Comparison of ENCODE assay signal across 41 cellular contexts in genomic region chr16:88613293-88613692, GRCh38. TPM values are rescaled to one million over a fixed set of nuclear protein-coding genes. Genes with fewer than 3 reads are reported as not detected.
DNase-seq lines count a peak whose midpoint lies in the region; ATAC-seq, FAIRE-seq and TF ChIP-seq lines count a peak whose summit lies in the region.
"Had no signal": no experiment of that assay in that cellular context is flagged by ENCODE, and none has a peak within 500 bp of the region (broad histone marks: within the 10 kb centered on the region; RNA-seq: fewer than 3 reads in every experiment).

No MANE protein-coding gene starts in this region.

- H3K27me3 ChIP-seq in osteoblast (ENCODE audit: insufficient read depth, low read length): no peaks in the 10 kb centered on the region
- H3K27me3 ChIP-seq: BE2C, brain microvascular endothelial cell, esophagus muscularis mucosa, heart left ventricle, ovary, SJSA1, suprapubic skin, upper lobe of left lung had no signal

- no peak overlapping the region for H3K4me3 ChIP-seq in HEK293 (ENCODE audit: low read depth, low read length)
- no peak overlapping the region for H3K4me3 ChIP-seq in osteoblast (ENCODE audit: insufficient read depth, low read length)
- H3K4me3 ChIP-seq: esophagus muscularis mucosa, heart left ventricle, ovary, SJSA1, skin epidermis, suprapubic skin, upper lobe of left lung had no signal

- H3K79me2 ChIP-seq in osteoblast (ENCODE audit: insufficient read depth, low read length): peaks cover 36% of the 10 kb centered on the region

- POLR2A ChIA-PET in HEK293 (lab: Yijun Ruan, JAX): no interaction called here

- no peaks in the 10 kb centered on the region for H3K9me3 ChIP-seq in HEK293 (ENCODE audit: control insufficient read depth, insufficient read depth, low read depth, low read length)
- H3K9me3 ChIP-seq in osteoblast (ENCODE audit: low read depth, low read length): no peaks in the 10 kb centered on the region
- H3K9me3 ChIP-seq: BE2C, Caco-2, esophagus muscularis mucosa, heart left ventricle, ovary, SJSA1, suprapubic skin, upper lobe of left lung had no signal

- H4K20me1 ChIP-seq in osteoblast (ENCODE audit: insufficient read depth, low read length): peaks cover 27% of the 10 kb centered on the region

- ATAC-seq in activated naive CD8-positive, alpha-beta T cell treated with anti-CD3 and anti-CD28 coated beads, Interleukin-2, amount 50 U/mL, for 24 hours: no peak
- no peak for ATAC-seq in HG02642 (IDR thresholded peaks at IDR 0.05; ENCODE audit: poor library complexity, unreplicated experiment)
- ATAC-seq: activated T-cell treated with anti-CD3 and anti-CD28 coated beads, Interleukin-2, amount 50 U/mL, for 4 hours; heart left ventricle; left ventricle myocardium superior; naive thymus-derived CD4-positive, alpha-beta T cell had no signal

- no peaks in the 10 kb centered on the region for H3K9me3 Mint-ChIP-seq in activated naive CD8-positive, alpha-beta T cell treated with anti-CD3 and anti-CD28 coated beads, Interleukin-2, amount 50 U/mL, for 24 hours
- no peaks in the 10 kb centered on the region for H3K9me3 Mint-ChIP-seq in activated naive CD8-positive, alpha-beta T cell treated with anti-CD3 and anti-CD28 coated beads for 36 hours
- H3K9me3 Mint-ChIP-seq in brain: no peaks in the 10 kb centered on the region
- H3K9me3 Mint-ChIP-seq: activated T-cell treated with anti-CD3 and anti-CD28 coated beads, Interleukin-2, amount 50 U/mL, for 4 hours; naive thymus-derived CD4-positive, alpha-beta T cell had no signal

- H3K4me1 ChIP-seq in HEK293 (ENCODE audit: control insufficient read depth, insufficient read depth, low read length) (no peaks in the 10 kb centered on the region), osteoblast (ENCODE audit: insufficient read depth, low read length) (no peaks in the 10 kb centered on the region)

- H3K36me3 Mint-ChIP-seq in activated naive CD8-positive, alpha-beta T cell treated with anti-CD3 and anti-CD28 coated beads, Interleukin-2, amount 50 U/mL, for 24 hours (ENCODE audit: low read depth): peaks cover 22% of the 10 kb centered on the region
- H3K36me3 Mint-ChIP-seq in activated naive CD8-positive, alpha-beta T cell treated with anti-CD3 and anti-CD28 coated beads for 36 hours: peaks cover 16% of the 10 kb centered on the region
- peaks cover 53% of the 10 kb centered on the region for H3K36me3 Mint-ChIP-seq in brain

- H3K4me2 ChIP-seq in osteoblast (ENCODE audit: insufficient read depth, low read length): no peak overlapping the region

- peak overlapping the region; percentile 3 for H3K27ac Mint-ChIP-seq in activated naive CD8-positive, alpha-beta T cell treated with anti-CD3 and anti-CD28 coated beads, Interleukin-2, amount 50 U/mL, for 24 hours
- no peak overlapping the region for H3K27ac Mint-ChIP-seq in activated naive CD8-positive, alpha-beta T cell treated with anti-CD3 and anti-CD28 coated beads for 36 hours
- peak overlapping the region in 3 of 5 experiments; percentile 8 to 22 (median 20) for H3K27ac Mint-ChIP-seq in brain

- no peak overlapping the region for H3K4me3 Mint-ChIP-seq in activated naive CD8-positive, alpha-beta T cell treated with anti-CD3 and anti-CD28 coated beads, Interleukin-2, amount 50 U/mL, for 24 hours
- H3K4me3 Mint-ChIP-seq in activated naive CD8-positive, alpha-beta T cell treated with anti-CD3 and anti-CD28 coated beads for 36 hours: no peak overlapping the region
- no peak overlapping the region for H3K4me3 Mint-ChIP-seq in brain
- H3K4me3 Mint-ChIP-seq: activated T-cell treated with anti-CD3 and anti-CD28 coated beads, Interleukin-2, amount 50 U/mL, for 4 hours; naive thymus-derived CD4-positive, alpha-beta T cell had no signal

- no peaks in the 10 kb centered on the region for H3K27me3 Mint-ChIP-seq in activated naive CD8-positive, alpha-beta T cell treated with anti-CD3 and anti-CD28 coated beads, Interleukin-2, amount 50 U/mL, for 24 hours
- H3K27me3 Mint-ChIP-seq in activated naive CD8-positive, alpha-beta T cell treated with anti-CD3 and anti-CD28 coated beads for 36 hours: no peaks in the 10 kb centered on the region
- peaks cover 4% of the 10 kb centered on the region for H3K27me3 Mint-ChIP-seq in brain
- H3K27me3 Mint-ChIP-seq: naive thymus-derived CD4-positive, alpha-beta T cell had no signal

- H3K27ac ChIP-seq in HEK293 (ENCODE audit: extremely low read depth, low read depth, low read length) (no peak overlapping the region), osteoblast (ENCODE audit: low read depth, low read length) (no peak overlapping the region)
- H3K27ac ChIP-seq: brain microvascular endothelial cell, esophagus muscularis mucosa, heart left ventricle, skin epidermis, suprapubic skin, upper lobe of left lung, WERI-Rb-1 had no signal

- FAIRE-seq in RCC 7860 (lab: Jason Lieb, UNC): no peak
- FAIRE-seq: G401.6, HTR-8/SVneo, kidney had no signal

- no peak for TF ChIP-seq CTCF in HEK293 (tag by site-specific recombination; IDR thresholded peaks at IDR 0.05)
- TF ChIP-seq CTCF in brain (conservative IDR thresholded peaks at IDR 0.05): no peak
- no peak for TF ChIP-seq CTCF in osteoblast (IDR thresholded peaks at IDR 0.05; ENCODE audit: extremely low read depth, low read depth, low read length)

- H3K36me3 ChIP-seq in HEK293 (ENCODE audit: control insufficient read depth in 2 of 2, insufficient read depth in 1 of 2, low read length in 2 of 2) (peaks cover 13 to 72% of the 10 kb centered on the region in 2 experiments; a peak in 2 of 3 replicates), osteoblast (ENCODE audit: insufficient read depth, low read length) (peaks cover 13% of the 10 kb centered on the region)
- H3K36me3 ChIP-seq: ovary had no signal

- CTCF ChIA-PET in HEK293 (lab: Yijun Ruan, JAX): no interaction called here

- H3K4me1 Mint-ChIP-seq in activated naive CD8-positive, alpha-beta T cell treated with anti-CD3 and anti-CD28 coated beads, Interleukin-2, amount 50 U/mL, for 24 hours: no peaks in the 10 kb centered on the region
- no peaks in the 10 kb centered on the region for H3K4me1 Mint-ChIP-seq in activated naive CD8-positive, alpha-beta T cell treated with anti-CD3 and anti-CD28 coated beads for 36 hours
- peaks cover 21% of the 10 kb centered on the region for H3K4me1 Mint-ChIP-seq in brain

- no peak overlapping the region for H2AFZ ChIP-seq in osteoblast (ENCODE audit: low read length)

- no peak for DNase-seq in activated naive CD8-positive, alpha-beta T cell treated with anti-CD3 and anti-CD28 coated beads, Interleukin-2, amount 50 U/mL, for 24 hours
- DNase-seq in activated naive CD8-positive, alpha-beta T cell treated with anti-CD3 and anti-CD28 coated beads for 36 hours: no peak
- peak; percentile 29 for DNase-seq in osteoblast (ENCODE audit: insufficient read length, low spot score, missing footprints)
- no peak for DNase-seq in NOMO-1 treated with DMSO at 0.1 percent for 48 hours (lab: John Stamatoyannopoulos, UW; ENCODE audit: unreplicated experiment)
- DNase-seq in RCC 7860 (ENCODE audit: low spot score): no peak
- DNase-seq: ACHN; activated CD4-positive, alpha-beta T cell treated with anti-CD3 and anti-CD28 coated beads for 48 hours; activated naive CD4-positive, alpha-beta T cell; activated T-cell treated with anti-CD3 and anti-CD28 coated beads, Interleukin-2, amount 50 U/mL, for 4 hours; BE2C; brain microvascular endothelial cell; Caco-2; cerebellar nuclear complex; dermis blood vessel endothelial cell; DMS53; foreskin fibroblast; HCEC 1CT; KG1; kidney; left ventricle myocardium superior; midbrain; naive thymus-derived CD4-positive, alpha-beta T cell; NCI-H1105 treated with DMSO at 0.1 percent for 48 hours; NCI-H187 treated with DMSO at 0.1 percent for 48 hours; NCI-H524 treated with DMSO at 0.1 percent for 48 hours; ovary; RPMI8226; stimulated activated naive CD4-positive, alpha-beta T cell treated with Interleukin-2 at 50 U/mL for 16 hours; upper lobe of left lung; WERI-Rb-1 had no signal

TF ChIP-seq in HEK293, 187 proteins besides CTCF, POLR2A, EP300 and RAD21:
- TF ChIP-seq ZNF596 (tag by site-specific recombination; IDR thresholded peaks at IDR 0.05): no peak
- TF ChIP-seq, protein P1, sequence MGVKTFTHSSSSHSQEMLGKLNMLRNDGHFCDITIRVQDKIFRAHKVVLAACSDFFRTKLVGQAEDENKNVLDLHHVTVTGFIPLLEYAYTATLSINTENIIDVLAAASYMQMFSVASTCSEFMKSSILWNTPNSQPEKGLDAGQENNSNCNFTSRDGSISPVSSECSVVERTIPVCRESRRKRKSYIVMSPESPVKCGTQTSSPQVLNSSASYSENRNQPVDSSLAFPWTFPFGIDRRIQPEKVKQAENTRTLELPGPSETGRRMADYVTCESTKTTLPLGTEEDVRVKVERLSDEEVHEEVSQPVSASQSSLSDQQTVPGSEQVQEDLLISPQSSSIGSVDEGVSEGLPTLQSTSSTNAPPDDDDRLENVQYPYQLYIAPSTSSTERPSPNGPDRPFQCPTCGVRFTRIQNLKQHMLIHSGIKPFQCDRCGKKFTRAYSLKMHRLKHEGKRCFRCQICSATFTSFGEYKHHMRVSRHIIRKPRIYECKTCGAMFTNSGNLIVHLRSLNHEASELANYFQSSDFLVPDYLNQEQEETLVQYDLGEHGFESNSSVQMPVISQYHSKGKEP (tag by site-specific recombination; IDR thresholded peaks at IDR 0.05): 0 out of 2 replicates have a peak, but pooled peaks have one; percentile 27

RNA-seq across cellular contexts. Expression of gene IL17C, which starts 25.1 kb away (rescaled TPM):
- not detected for total RNA-seq in activated naive CD8-positive, alpha-beta T cell treated with anti-CD3 and anti-CD28 coated beads for 36 hours
- polyA plus RNA-seq in brain (ENCODE audit: insufficient read depth, low read depth, low replicate concordance): not detected
- under 0.01 and 0.29 TPM in 2 replicates for total RNA-seq in osteoblast
- total RNA-seq: activated T-cell treated with anti-CD3 and anti-CD28 coated beads, Interleukin-2, amount 50 U/mL, for 4 hours; Caco-2; dermis blood vessel endothelial cell; esophagus muscularis mucosa; heart left ventricle; kidney; left ventricle myocardium superior; MCF 10A; ovary; SJSA1; suprapubic skin had no signal
- polyA plus RNA-seq: heart left ventricle; naive thymus-derived CD4-positive, alpha-beta T cell; ovary had no signal

RNA-seq across cellular contexts. Expression of gene CYBA, which starts 37.6 kb away (rescaled TPM):
- total RNA-seq in activated naive CD8-positive, alpha-beta T cell treated with anti-CD3 and anti-CD28 coated beads for 36 hours: 100 to 1,000 TPM; 197 to 204 TPM
- polyA plus RNA-seq in brain (ENCODE audit: insufficient read depth, low read depth, low replicate concordance): 83.9 TPM
- total RNA-seq in osteoblast: 144 and 250 TPM in 2 replicates
- total RNA-seq: SJSA1 had no signal

RNA-seq across cellular contexts. Expression of gene ZC3H18, which starts 43.1 kb away (rescaled TPM):
- 10 to 100 TPM; 84.3 to 86.8 TPM for total RNA-seq in activated naive CD8-positive, alpha-beta T cell treated with anti-CD3 and anti-CD28 coated beads for 36 hours
- polyA plus RNA-seq in brain (ENCODE audit: insufficient read depth, low read depth, low replicate concordance): 61.8 TPM
- total RNA-seq in osteoblast: 10.6 and 10.9 TPM in 2 replicates

RNA-seq across cellular contexts. Expression of gene MVD, which starts 49.6 kb away (rescaled TPM):
- 10 to 100 TPM; 53.3 to 56.6 TPM for total RNA-seq in activated naive CD8-positive, alpha-beta T cell treated with anti-CD3 and anti-CD28 coated beads for 36 hours
- polyA plus RNA-seq in brain (ENCODE audit: insufficient read depth, low read depth, low replicate concordance): 63.6 TPM
- total RNA-seq in osteoblast: 67.3 and 73.1 TPM in 2 replicates
